27 cellular contexts compared by ENCODE assay signal in genomic region chr6:11681357-11681756, GRCh38.
A peak's percentile ranks its signal among the peaks of the same experiment; 100 is the strongest.
DNase-seq lines count a peak whose midpoint lies in the region; ATAC-seq, FAIRE-seq and TF ChIP-seq lines count a peak whose summit lies in the region.
"Had no signal": no experiment of that assay in that cellular context is flagged by ENCODE, and none has a peak within 500 bp of the region (broad histone marks: within the 10 kb centered on the region; RNA-seq: fewer than 3 reads in every experiment).

No MANE protein-coding gene starts in this region.

- ATAC-seq in A549, result no peak
- no peak for ATAC-seq in IMR-90 (ENCODE audit: low read depth)
- no peak for ATAC-seq in GM21423 (IDR thresholded peaks at IDR 0.05; ENCODE audit: unreplicated experiment)
- ATAC-seq: GM12878 had no signal

- no peaks in the 10 kb centered on the region for H3K36me3 Mint-ChIP-seq in MCF 10A (ENCODE audit: insufficient read depth, unreplicated experiment)
- peaks cover 7% of the 10 kb centered on the region for H3K36me3 Mint-ChIP-seq in mesothelial cell of epicardium
- H3K36me3 Mint-ChIP-seq: CD14-positive monocyte; CD4-positive, CD25-positive, alpha-beta regulatory T cell had no signal

- H2BK15ac ChIP-seq in IMR-90 (ENCODE audit: low read depth, low read length), result no peak overlapping the region

- DNase-seq in mammary epithelial cell, result no peak
- no peak for DNase-seq in MCF 10A (ENCODE audit: unreplicated experiment)
- DNase-seq in A549 (ENCODE audit: low read depth in 1 of 2, low spot score in 1 of 2), result no peak
- DNase-seq in IMR-90, result no peak
- DNase-seq in mesothelial cell of epicardium (ENCODE audit: low spot score in 2 of 2, unreplicated experiment in 2 of 2), result no peak
- no peak for DNase-seq in cardiac septum (ENCODE audit: low spot score)
- DNase-seq in NCI-H1105 (lab: John Stamatoyannopoulos, UW), result no peak
- DNase-seq: BE2C; C1 segment of cervical spinal cord; CD4-positive, alpha-beta memory T cell; CD4-positive, CD25-positive, alpha-beta regulatory T cell; CD8-positive, alpha-beta memory T cell; COR-L47; DMS 273 treated with DMSO at 0.1 percent for 48 hours; DMS153; DMS53; DMS79; DND-41; EL; GDM1 had no signal

- H3K18ac ChIP-seq in IMR-90 (ENCODE audit: low read depth, low read length), result no peak overlapping the region

- no peaks in the 10 kb centered on the region for H3K79me1 ChIP-seq in IMR-90 (ENCODE audit: low read depth in 1 of 2, low read length in 2 of 2)

- H3K36me3 ChIP-seq in mammary epithelial cell (ENCODE audit: insufficient read depth, low read length) (no peaks in the 10 kb centered on the region), IMR-90 (ENCODE audit: control insufficient read depth, insufficient read depth, low read length) (no peaks in the 10 kb centered on the region)
- H3K36me3 ChIP-seq: BE2C, BLaER1 had no signal

- POLR2A ChIA-PET in MCF 10A (lab: Yijun Ruan, JAX), result interaction anchor here (0.6 kb wide), 1 partner anchor 9 kb away, joined by 3 read pairs; no protein-coding TSS in a partner anchor
- POLR2A ChIA-PET in A549 (lab: Yijun Ruan, JAX), result no interaction called here
- POLR2A ChIA-PET in IMR-90 (lab: Charles Lee; ENCODE audit: unreplicated experiment), result interaction anchor here (0.6 kb wide), 1 partner anchor 766 kb away, joined by 4 read pairs; no protein-coding TSS in a partner anchor

- no peak overlapping the region for H3K27ac ChIP-seq in mammary epithelial cell (ENCODE audit: insufficient read depth, low read depth, low read length)
- H3K27ac ChIP-seq in A549, result no peak overlapping the region
- H3K27ac ChIP-seq in IMR-90 (ENCODE audit: insufficient read depth, low read length), result no peak overlapping the region
- H3K27ac ChIP-seq: 22Rv1, BLaER1 had no signal

- intact Hi-C loops in mammary epithelial cell (cut with micrococcal nuclease), result no loop called here
- intact Hi-C loops in MCF 10A (cut with micrococcal nuclease), result no loop called here
- intact Hi-C loops in IMR-90 (cut with micrococcal nuclease), result no loop called here
- intact Hi-C loops in cardiac septum (cut with DNase I), result no loop called here

- TF ChIP-seq RAD21 in A549 (conservative IDR thresholded peaks at IDR 0.05 in 1 of 2, IDR thresholded peaks at IDR 0.05 in 1 of 2), result no peak
- no peak for TF ChIP-seq RAD21 in IMR-90 (IDR thresholded peaks at IDR 0.05; ENCODE audit: low read length)

- CTCF ChIA-PET in mammary epithelial cell (lab: Charles Lee; ENCODE audit: low non-redundant PET) (no interaction called here), MCF 10A (lab: Yijun Ruan, JAX) (interaction anchor here (0.9 kb wide), 1 partner anchor 9 kb away, joined by 3 read pairs; no protein-coding TSS in a partner anchor), A549 (lab: Yijun Ruan, JAX) (no interaction called here), IMR-90 (lab: Yijun Ruan, JAX) (no interaction called here)

- H3K4me3 Mint-ChIP-seq in MCF 10A (ENCODE audit: unreplicated experiment) (no peak overlapping the region), mesothelial cell of epicardium (no peak overlapping the region)
- H3K4me3 Mint-ChIP-seq: CD14-positive monocyte; CD4-positive, alpha-beta memory T cell; CD8-positive, alpha-beta memory T cell had no signal

- H3K9me3 ChIP-seq in mammary epithelial cell (replicated peaks; ENCODE audit: insufficient read depth, low read length), result peaks cover 8% of the 10 kb centered on the region
- H3K9me3 ChIP-seq in A549, result peaks cover 8% of the 10 kb centered on the region; the same call in 2 of the 3 replicates
- no peaks in the 10 kb centered on the region; the same call in none of the 2 replicates for H3K9me3 ChIP-seq in IMR-90 (ENCODE audit: control insufficient read depth, insufficient read depth, low read length)
- H3K9me3 ChIP-seq: BE2C had no signal

- dilution Hi-C loops in mammary epithelial cell (cut with HindIII; ENCODE audit: low sequenced_read_pairs), result no loop called here
- dilution Hi-C loops in IMR-90 (cut with HindIII; ENCODE audit: low sequenced_read_pairs, unreplicated experiment), result no loop called here

- no peak overlapping the region for H3K4me3 ChIP-seq in mammary epithelial cell (replicated peaks in 1 of 3; ENCODE audit: insufficient read depth in 1 of 3, low read depth in 2 of 3, low read length in 3 of 3)
- H3K4me3 ChIP-seq in A549, result no peak overlapping the region
- H3K4me3 ChIP-seq in IMR-90 (ENCODE audit: insufficient read depth, low read depth, low read length), result no peak overlapping the region
- H3K4me3 ChIP-seq: BLaER1, GM12878 had no signal

- H3K27me3 Mint-ChIP-seq in MCF 10A (ENCODE audit: insufficient read depth, unreplicated experiment) (no peaks in the 10 kb centered on the region), mesothelial cell of epicardium (ENCODE audit: low read depth) (no peaks in the 10 kb centered on the region)

- peaks cover 11% of the 10 kb centered on the region for H3K4me1 Mint-ChIP-seq in MCF 10A (ENCODE audit: insufficient read depth, unreplicated experiment)
- H3K4me1 Mint-ChIP-seq in mesothelial cell of epicardium, result peaks cover 20% of the 10 kb centered on the region
- H3K4me1 Mint-ChIP-seq: CD4-positive, alpha-beta memory T cell; CD4-positive, CD25-positive, alpha-beta regulatory T cell; CD8-positive, alpha-beta memory T cell had no signal

- H3K4me1 ChIP-seq in mammary epithelial cell (ENCODE audit: insufficient read depth, low read length) (peaks cover 18% of the 10 kb centered on the region), A549 (peaks cover 15% of the 10 kb centered on the region), IMR-90 (ENCODE audit: control insufficient read depth, insufficient read depth, low read length) (peaks cover 8% of the 10 kb centered on the region)
- H3K4me1 ChIP-seq: BE2C, BLaER1 had no signal

- H3K27me3 ChIP-seq in mammary epithelial cell (ENCODE audit: insufficient read depth, low read length) (no peaks in the 10 kb centered on the region), IMR-90 (ENCODE audit: control insufficient read depth, insufficient read depth, low read length) (no peaks in the 10 kb centered on the region)
- H3K27me3 ChIP-seq: BE2C, BLaER1 had no signal

- H4K5ac ChIP-seq in IMR-90 (ENCODE audit: low read depth, low read length), result no peak overlapping the region

- no peak overlapping the region for H3K23ac ChIP-seq in IMR-90 (ENCODE audit: low read depth, low read length)

- H3K9me3 Mint-ChIP-seq in MCF 10A (ENCODE audit: unreplicated experiment) (peaks cover 8% of the 10 kb centered on the region), mesothelial cell of epicardium (peaks cover 32% of the 10 kb centered on the region)

- WGBS in mammary epithelial cell (ENCODE audit: low coverage, missing lambda C conversion rate), result 94% methylated on average over 1 of the region's 1 CpG
- WGBS in A549 (ENCODE audit: missing lambda C conversion rate), result 96% methylated on average over 1 of the region's 1 CpG
- WGBS in IMR-90 (ENCODE audit: extremely low coverage in 2 of 2, insufficient read length in 1 of 2), 2 experiments, result no CpG with 5 or more reads among the region's 1 CpG

- H4K91ac ChIP-seq in IMR-90 (ENCODE audit: insufficient read depth, low read depth, low read length), result no peak overlapping the region

- no peak overlapping the region for H2AK9ac ChIP-seq in IMR-90 (replicated peaks; ENCODE audit: low read depth, low read length, poor library complexity)

- H2BK120ac ChIP-seq in IMR-90 (ENCODE audit: low read depth, low read length), result no peak overlapping the region; the same call in 1 of the 2 replicates

- H3K4me2 ChIP-seq in mammary epithelial cell (ENCODE audit: insufficient read depth, low read depth, low read length) (no peak overlapping the region), A549 (no peak overlapping the region), IMR-90 (ENCODE audit: low read depth, low read length) (no peak overlapping the region)
- H3K4me2 ChIP-seq: BLaER1 had no signal

- H3K4ac ChIP-seq in IMR-90 (ENCODE audit: low read depth, low read length), result no peak overlapping the region

- in situ Hi-C loops in mammary epithelial cell (cut with MboI; ENCODE audit: low sequenced_read_pairs in 2 of 2) (no loop called here), IMR-90 (cut with MboI; ENCODE audit: low sequenced_read_pairs) (no loop called here)

- FAIRE-seq in A549 (lab: Jason Lieb, UNC), result no peak
- FAIRE-seq: GM12878, GM12892, GM18507 had no signal

- H3K9ac ChIP-seq in mammary epithelial cell (ENCODE audit: insufficient read depth, low read length) (no peak overlapping the region), IMR-90 (ENCODE audit: low read depth, low read length) (no peak overlapping the region)
- H3K9ac ChIP-seq: BLaER1 had no signal

- no peaks in the 10 kb centered on the region for H3K79me2 ChIP-seq in mammary epithelial cell (ENCODE audit: insufficient read depth, low read length)

- TF ChIP-seq CTCF in mammary epithelial cell (conservative IDR thresholded peaks at IDR 0.05 in 1 of 2, IDR thresholded peaks at IDR 0.05 in 1 of 2; ENCODE audit: extremely low read depth in 1 of 2, insufficient read depth in 1 of 2, low read depth in 1 of 2, low read length in 2 of 2) (no peak), MCF 10A (IDR thresholded peaks at IDR 0.05; ENCODE audit: unreplicated experiment) (no peak), A549 (IDR thresholded peaks at IDR 0.05) (no peak), IMR-90 (conservative IDR thresholded peaks at IDR 0.05; ENCODE audit: low read depth, low read length) (no peak), mesothelial cell of epicardium (IDR thresholded peaks at IDR 0.05; ENCODE audit: unreplicated experiment) (no peak)

- BruUV-seq in mammary epithelial cell (replicated peaks; lab: Mats Ljungman, UMichigan) (no TSS peak), MCF 10A (replicated peaks; lab: Mats Ljungman, UMichigan) (no TSS peak), IMR-90 (replicated peaks; lab: Mats Ljungman, UMichigan) (no TSS peak)

- H3K9me1 ChIP-seq in IMR-90 (ENCODE audit: insufficient read depth, low read length), result peaks cover 5% of the 10 kb centered on the region; the same call in 1 of the 2 replicates

- no peak overlapping the region for H2BK20ac ChIP-seq in IMR-90 (ENCODE audit: low read depth, low read length)

- TF ChIP-seq POLR2A in A549 (IDR thresholded peaks at IDR 0.05; ENCODE audit: low read length), result no peak
- TF ChIP-seq POLR2A in IMR-90 (IDR thresholded peaks at IDR 0.05; ENCODE audit: low read depth, low read length), result no peak

- no peak for TF ChIP-seq EP300 in A549 (IDR thresholded peaks at IDR 0.05)

- no peak overlapping the region for H4K8ac ChIP-seq in IMR-90 (ENCODE audit: low read depth in 2 of 2, low read length in 2 of 2)

- H2BK5ac ChIP-seq in IMR-90 (ENCODE audit: low read depth, low read length, poor library complexity, severe bottlenecking), result no peak overlapping the region

- H2AK5ac ChIP-seq in IMR-90 (ENCODE audit: low read depth, low read length), result no peak overlapping the region

- H3K56ac ChIP-seq in IMR-90 (ENCODE audit: extremely low read depth, insufficient read depth, low read length), result no peak overlapping the region

- no peak overlapping the region for H3K27ac Mint-ChIP-seq in MCF 10A (ENCODE audit: low read depth, unreplicated experiment)
- H3K27ac Mint-ChIP-seq in mesothelial cell of epicardium, result peak overlapping the region; percentile 58
- H3K27ac Mint-ChIP-seq: CD14-positive monocyte; CD4-positive, alpha-beta memory T cell; CD4-positive, CD25-positive, alpha-beta regulatory T cell; CD8-positive, alpha-beta memory T cell had no signal

- H2AFZ ChIP-seq in mammary epithelial cell (ENCODE audit: low read depth, low read length) (peak overlapping the region; percentile 29), IMR-90 (replicated peaks; ENCODE audit: low read length, poor library complexity) (no peak overlapping the region)

- H4K20me1 ChIP-seq in mammary epithelial cell (ENCODE audit: insufficient read depth, low read length), result no peaks in the 10 kb centered on the region
- H4K20me1 ChIP-seq in IMR-90 (ENCODE audit: insufficient read depth, low read length), result no peaks in the 10 kb centered on the region
- H4K20me1 ChIP-seq: BLaER1 had no signal

- H3K14ac ChIP-seq in IMR-90 (replicated peaks; ENCODE audit: low read depth, low read length), result no peak overlapping the region
